Comparison of ENCODE assay signal across 8 cellular contexts in genomic region chr17:49567871-49568694, GRCh38. TPM values are rescaled to one million over a fixed set of nuclear protein-coding genes. Genes with fewer than 3 reads are reported as not detected.
DNase-seq lines count a peak whose midpoint lies in the region; ATAC-seq and TF ChIP-seq lines count a peak whose summit lies in the region.

No MANE protein-coding gene starts in this region.

- H3K79me1 ChIP-seq in neuronal stem cell (ENCODE audit: low read depth, low read length), result peaks cover 2% of the 10 kb centered on the region

- H3K9me3 ChIP-seq in neuronal stem cell (replicated peaks in 1 of 2; ENCODE audit: control insufficient read depth in 2 of 2, insufficient read depth in 1 of 2, low read depth in 1 of 2, low read length in 2 of 2) (no peaks in the 10 kb centered on the region), stomach (no peaks in the 10 kb centered on the region)

- DNase-seq in SHP77 treated with DMSO at 0.1 percent for 48 hours (lab: John Stamatoyannopoulos, UW) (peak; percentile 28), activated gamma-delta T cell (lab: John Stamatoyannopoulos, UW) (peak; percentile 58), foreskin melanocyte (peak; percentile 66), neuronal stem cell (ENCODE audit: low spot score) (peak; percentile 79), stomach (peak; percentile 93)

- H2BK12ac ChIP-seq in neuronal stem cell (ENCODE audit: low read length), result no peak overlapping the region

- no peak overlapping the region for H3K14ac ChIP-seq in neuronal stem cell (ENCODE audit: low read length)

- no peak overlapping the region for H3K27ac ChIP-seq in neuronal stem cell (replicated peaks; ENCODE audit: low read length)
- peak overlapping the region in 4 of 5 donors; percentile 28 to 90 (median 69) for H3K27ac ChIP-seq in stomach

- peak overlapping the region; percentile 56 for H3K4me2 ChIP-seq in neuronal stem cell (ENCODE audit: insufficient read depth, low read length, poor library complexity, severe bottlenecking)

- TF ChIP-seq EP300 in Ishikawa (IDR thresholded peaks at IDR 0.05; ENCODE audit: borderline replicate concordance), result no peak
- no peak for TF ChIP-seq EP300 in stomach (IDR thresholded peaks at IDR 0.05)

- intact Hi-C loops in stomach (cut with DNase I; ENCODE audit: low total_unique reads), result no loop called here

- H3K36me3 ChIP-seq in neuronal stem cell (replicated peaks in 1 of 2; ENCODE audit: control insufficient read depth in 2 of 2, insufficient read depth in 2 of 2, low read length in 2 of 2) (no peaks in the 10 kb centered on the region), stomach (no peaks in the 10 kb centered on the region)

- peak overlapping the region; percentile 50 for H3K9ac ChIP-seq in neuronal stem cell (ENCODE audit: low read depth, low read length, poor library complexity)

- H4K91ac ChIP-seq in neuronal stem cell (ENCODE audit: low read depth, low read length, poor library complexity), result no peak overlapping the region

- H2AFZ ChIP-seq in neuronal stem cell (ENCODE audit: low read length), result peak overlapping the region; percentile 90

- no peak overlapping the region for H2BK15ac ChIP-seq in neuronal stem cell (ENCODE audit: low read length)

- peak overlapping the region; percentile 74 for H3K18ac ChIP-seq in neuronal stem cell (ENCODE audit: low read length)

- peak overlapping the region; percentile 14 for H2AK5ac ChIP-seq in neuronal stem cell (ENCODE audit: low read depth, low read length)

- H4K8ac ChIP-seq in neuronal stem cell (ENCODE audit: low read depth, low read length), result no peak overlapping the region

- no peak for TF ChIP-seq POLR2A in stomach (IDR thresholded peaks at IDR 0.05)

- peak; percentile 86 for TF ChIP-seq RAD21 in Ishikawa (IDR thresholded peaks at IDR 0.05; ENCODE audit: low read depth)

- H2BK5ac ChIP-seq in neuronal stem cell (ENCODE audit: low read length), result peak overlapping the region; percentile 87

- no peak overlapping the region for H2BK120ac ChIP-seq in neuronal stem cell (ENCODE audit: low read depth, low read length)

- H3K4ac ChIP-seq in neuronal stem cell (ENCODE audit: low read length), result no peak overlapping the region

- H3K27me3 ChIP-seq in neuronal stem cell (ENCODE audit: control insufficient read depth in 3 of 3, insufficient read depth in 3 of 3, low read depth in 1 of 3, low read length in 3 of 3) (peaks cover 0 to 43% (median 11%) of the 10 kb centered on the region in 3 experiments), stomach (peaks cover 0 to 14% (median 0%) of the 10 kb centered on the region in 3 donors)

- peak overlapping the region; percentile 89 for H3K23ac ChIP-seq in neuronal stem cell (ENCODE audit: low read depth, low read length, poor library complexity)

- H3K4me3 ChIP-seq in neuronal stem cell (ENCODE audit: low read length in 2 of 2), result peak overlapping the region; percentile 23 to 37
- H3K4me3 ChIP-seq in stomach, result peak overlapping the region; percentile 39 to 51 (median 43)

- TF ChIP-seq CTCF in GM12874 (IDR thresholded peaks at IDR 0.05; ENCODE audit: insufficient read depth, low read depth, low read length) (peak; percentile 96), stomach (IDR thresholded peaks at IDR 0.05) (peak in 6 of 7 experiments; percentile 59 to 99 (median 97))

- no peak for ATAC-seq in GM18873 (IDR thresholded peaks at IDR 0.05; ENCODE audit: low FRiP score, unreplicated experiment)

- H3K4me1 ChIP-seq in neuronal stem cell (ENCODE audit: control insufficient read depth in 2 of 2, insufficient read depth in 1 of 2, low read depth in 1 of 2, low read length in 2 of 2) (peaks cover 0 to 12% of the 10 kb centered on the region in 2 donors), stomach (peaks cover 32 to 55% (median 41%) of the 10 kb centered on the region in 4 donors)

- no CpG with 5 or more reads among the region's 42 CpGs for WGBS in neuronal stem cell (ENCODE audit: extremely low coverage in 2 of 2, insufficient read length in 2 of 2, insufficient replicate concordance in 1 of 2), 2 donors
- 11 to 14% (median 13%) methylated on average over 25 to 42 of the region's 42 CpGs for WGBS in stomach, 5 donors

TF ChIP-seq in Ishikawa, 13 proteins besides CTCF, POLR2A, EP300 and RAD21:
- TF ChIP-seq ZBTB7A (IDR thresholded peaks at IDR 0.05; ENCODE audit: low read depth) (peak; percentile 18; the same call in 1 of the 2 replicates), TCF12 (IDR thresholded peaks at IDR 0.05; ENCODE audit: low read depth) (no peak)

RNA-seq across cellular contexts. Expression of gene NXPH3, which starts 7.6 kb away (rescaled TPM):
- 2.9 TPM for polyA plus RNA-seq in neuronal stem cell (2013, experiment 1 of 2)
- polyA plus RNA-seq in neuronal stem cell (2013, experiment 2 of 2), result 2.8 TPM
- total RNA-seq in stomach, result 10 to 100 TPM in 1 of 5 donors, 1 to 10 TPM in 2, not detected in 2; 1.0 to 10.7 (median 1.3) TPM
- polyA plus RNA-seq in stomach, result 1 to 10 TPM in 1 of 3 donors, under 1 TPM in 2; 0.50 to 2.6 (median 0.92) TPM

Comparison
In these comparisons a context has a peak if more than half of its experiments do, and no peak if none do; other contexts are left out.
1. DNase-seq: peak in every context shown above with its lines; median percentile 93 in stomach; 79 in neuronal stem cell; 66 in foreskin melanocyte; 58 in activated gamma-delta T cell; 28 in SHP77 treated with DMSO at 0.1 percent for 48 hours.